In genomic region chr4:186999676-187000075, GRCh38 we compare ENCODE assay signal across 21 cellular contexts.
"Had no signal": no experiment of that assay in that cellular context is flagged by ENCODE, and none has a peak within 500 bp of the region (broad histone marks: within the 10 kb centered on the region; RNA-seq: fewer than 3 reads in every experiment).

No MANE protein-coding gene starts in this region.

- ATAC-seq: foreskin keratinocyte; naive thymus-derived CD8-positive, alpha-beta T cell; psoas muscle; right lobe of liver; stimulated activated memory B cell treated with anti-CD40 and anti-IgM and Interleukin-4, amounts not matched to agents 10 μg/mL and 1 μg/mL and 100 μg/mL, for 72 hours; stimulated activated naive CD8-positive, alpha-beta T cell treated with anti-CD3 and anti-CD28 coated beads, Interleukin-15, amount 100 ng/mL, for 72 hours; upper lobe of right lung had no signal

- H3K36me3 ChIP-seq: neutrophil, spleen, tibial nerve, upper lobe of right lung had no signal

- H3K27me3 Mint-ChIP-seq: naive thymus-derived CD8-positive, alpha-beta T cell; stimulated activated memory B cell treated with anti-CD40 and anti-IgM and Interleukin-4, amounts not matched to agents 10 μg/mL and 1 μg/mL and 100 μg/mL, for 72 hours; stimulated activated naive CD8-positive, alpha-beta T cell treated with anti-CD3 and anti-CD28 coated beads, Interleukin-15, amount 100 ng/mL, for 72 hours had no signal

- H3K79me2 ChIP-seq: hepatocyte had no signal

- H3K4me3 Mint-ChIP-seq: naive thymus-derived CD8-positive, alpha-beta T cell; stimulated activated memory B cell treated with anti-CD40 and anti-IgM and Interleukin-4, amounts not matched to agents 10 μg/mL and 1 μg/mL and 100 μg/mL, for 72 hours; stimulated activated naive CD8-positive, alpha-beta T cell treated with anti-CD3 and anti-CD28 coated beads, Interleukin-15, amount 100 ng/mL, for 72 hours had no signal

- H3K9me3 Mint-ChIP-seq: stimulated activated naive CD8-positive, alpha-beta T cell treated with anti-CD3 and anti-CD28 coated beads, Interleukin-15, amount 100 ng/mL, for 72 hours had no signal

- DNase-seq: cortex of kidney; dorsolateral prefrontal cortex; effector CD8-positive, alpha-beta T cell; foreskin keratinocyte; head of caudate nucleus; mesendoderm; naive thymus-derived CD8-positive, alpha-beta T cell; psoas muscle; retina; right lobe of liver; spleen; stimulated activated CD4-positive, alpha-beta T cell treated with anti-CD3 and anti-CD28 coated beads, Interleukin-15, amount 100 ng/mL, for 24 hours; stimulated activated CD4-positive, alpha-beta T cell treated with anti-CD3 and anti-CD28 coated beads, Interleukin-1b, Interleukin-23, amount 100 ng/mL, for 48 hours; stimulated activated CD4-positive, alpha-beta T cell treated with anti-CD3 and anti-CD28 coated beads, Interleukin-4, amount 100 ng/mL, for 24 hours; stimulated activated naive CD8-positive, alpha-beta T cell treated with anti-CD3 and anti-CD28 coated beads, Interleukin-15, amount 100 ng/mL, for 72 hours; testis; upper lobe of right lung had no signal

- H3K36me3 Mint-ChIP-seq: naive thymus-derived CD8-positive, alpha-beta T cell; stimulated activated memory B cell treated with anti-CD40 and anti-IgM and Interleukin-4, amounts not matched to agents 10 μg/mL and 1 μg/mL and 100 μg/mL, for 72 hours had no signal

- H3K4me2 ChIP-seq: hepatocyte had no signal

- H3K4me3 ChIP-seq: dorsolateral prefrontal cortex, hepatocyte, psoas muscle, right lobe of liver, spleen, testis, tibial nerve, upper lobe of right lung had no signal

- H3K27me3 ChIP-seq: dorsolateral prefrontal cortex, foreskin keratinocyte, hepatocyte, neutrophil, right lobe of liver, spleen, testis, tibial nerve, upper lobe of right lung had no signal

- H3K27ac ChIP-seq: dorsolateral prefrontal cortex, foreskin keratinocyte, hepatocyte, neutrophil, psoas muscle, right lobe of liver, spleen, testis, tibial nerve, upper lobe of right lung had no signal

- H3K9me3 ChIP-seq: neutrophil, psoas muscle, right lobe of liver, testis, upper lobe of right lung had no signal

- H2AFZ ChIP-seq: hepatocyte had no signal

- H3K4me1 Mint-ChIP-seq: naive thymus-derived CD8-positive, alpha-beta T cell; stimulated activated memory B cell treated with anti-CD40 and anti-IgM and Interleukin-4, amounts not matched to agents 10 μg/mL and 1 μg/mL and 100 μg/mL, for 72 hours; stimulated activated naive CD8-positive, alpha-beta T cell treated with anti-CD3 and anti-CD28 coated beads, Interleukin-15, amount 100 ng/mL, for 72 hours had no signal

- H3K4me1 ChIP-seq: foreskin keratinocyte, psoas muscle, right lobe of liver, spleen, testis, tibial nerve, upper lobe of right lung had no signal

- H3K27ac Mint-ChIP-seq: naive thymus-derived CD8-positive, alpha-beta T cell; stimulated activated memory B cell treated with anti-CD40 and anti-IgM and Interleukin-4, amounts not matched to agents 10 μg/mL and 1 μg/mL and 100 μg/mL, for 72 hours; stimulated activated naive CD8-positive, alpha-beta T cell treated with anti-CD3 and anti-CD28 coated beads, Interleukin-15, amount 100 ng/mL, for 72 hours had no signal
